ENCODE assay signal across 8 cellular contexts in genomic region chr13:42271337-42272114, GRCh38. TPM values are rescaled to one million over a fixed set of nuclear protein-coding genes. Genes with fewer than 3 reads are reported as not detected.
A peak's percentile ranks its signal among the peaks of the same experiment; 100 is the strongest.
DNase-seq lines count a peak whose midpoint lies in the region; ATAC-seq, FAIRE-seq and TF ChIP-seq lines count a peak whose summit lies in the region.

No MANE protein-coding gene starts in this region.

- TF ChIP-seq CTCF in AG04450 (IDR thresholded peaks at IDR 0.05; ENCODE audit: low read depth, low read length) (no peak), WI38 (IDR thresholded peaks at IDR 0.05; ENCODE audit: low read depth, low read length) (no peak), cardiac fibroblast (IDR thresholded peaks at IDR 0.05; ENCODE audit: low read depth, low read length) (no peak)

- DNase-seq in AG04450 (ENCODE audit: low read depth, low spot score) (peak; percentile 98), NCI-H2196 treated with DMSO at 0.1 percent for 48 hours (lab: John Stamatoyannopoulos, UW; ENCODE audit: unreplicated experiment) (peak; percentile 76), cardiac fibroblast (ENCODE audit: low read depth in 2 of 2) (peak; percentile 99), iPS-NIHi7 (ENCODE audit: extremely low spot score) (peak; percentile 92), small intestine (peak; percentile 94)

- POLR2A ChIA-PET in AG04450 (lab: Yijun Ruan, JAX): interaction anchor here (1.4 kb wide), 1 partner anchor 12 kb away, joined by 3 read pairs; no protein-coding TSS in a partner anchor

- peaks cover 0 to 7% of the 10 kb centered on the region in 2 donors for H3K4me1 ChIP-seq in small intestine (ENCODE audit: control insufficient read depth in 2 of 2, insufficient read depth in 1 of 2, low read depth in 1 of 2, low read length in 1 of 2)

- WGBS in small intestine, 3 donors: 3 to 5% (median 4%) methylated on average over 44 to 57 of the region's 57 CpGs

- CTCF ChIA-PET in AG04450 (lab: Charles Lee): no interaction called here

- H3K27ac ChIP-seq in AG04450 (ENCODE audit: low read depth, low read length) (peak overlapping the region; percentile 87), small intestine (ENCODE audit: low read depth in 1 of 2, low read length in 1 of 2) (peak overlapping the region in 1 of 2 donors; percentile 92)

- peak overlapping the region; percentile 83 for H3K4me3 ChIP-seq in AG04450 (ENCODE audit: low read depth, low read length)
- peak overlapping the region; percentile 86 for H3K4me3 ChIP-seq in WI38 (ENCODE audit: low read depth, low read length)
- H3K4me3 ChIP-seq in cardiac fibroblast (replicated peaks in 1 of 2; ENCODE audit: low read depth in 2 of 2, low read length in 2 of 2): peak overlapping the region; percentile 82 to 86
- peak overlapping the region; percentile 73 to 91 for H3K4me3 ChIP-seq in small intestine (ENCODE audit: low read depth in 1 of 2, low read length in 2 of 2)

- H3K27me3 ChIP-seq in AG04450 (ENCODE audit: control insufficient read depth, insufficient read depth, low read length) (no peaks in the 10 kb centered on the region), small intestine (ENCODE audit: control insufficient read depth in 2 of 2, insufficient read depth in 2 of 2, low read length in 2 of 2) (no peaks in the 10 kb centered on the region)

- FAIRE-seq in small intestine (lab: Jason Lieb, UNC): no peak

- ATAC-seq in GM18907 (IDR thresholded peaks at IDR 0.05; ENCODE audit: unreplicated experiment) (peak; percentile 84), HG03139 (IDR thresholded peaks at IDR 0.05; ENCODE audit: unreplicated experiment) (peak; percentile 88)

- H3K36me3 ChIP-seq in small intestine (ENCODE audit: control insufficient read depth in 2 of 2, insufficient read depth in 2 of 2, low read length in 2 of 2): no peaks in the 10 kb centered on the region

- H3K9me3 ChIP-seq in AG04450 (ENCODE audit: control insufficient read depth, insufficient read depth, low read length) (no peaks in the 10 kb centered on the region; the same call in 1 of the 2 replicates), small intestine (ENCODE audit: control insufficient read depth, low read depth) (no peaks in the 10 kb centered on the region)

RNA-seq across cellular contexts. Expression of gene AKAP11, which starts 0.4 kb away (rescaled TPM):
- polyA plus RNA-seq in AG04450 (2011; rRNA removed): 21.6 and 29.8 TPM in 2 replicates
- 23.1 and 44.0 TPM in 2 replicates for polyA minus RNA-seq in AG04450 (2011; rRNA and poly(A)+ RNA removed)
- polyA plus RNA-seq in small intestine: 1 to 10 TPM; 2.4 to 7.1 (median 2.7) TPM
